8 cellular contexts compared by ENCODE assay signal in the genomic region with DNA sequence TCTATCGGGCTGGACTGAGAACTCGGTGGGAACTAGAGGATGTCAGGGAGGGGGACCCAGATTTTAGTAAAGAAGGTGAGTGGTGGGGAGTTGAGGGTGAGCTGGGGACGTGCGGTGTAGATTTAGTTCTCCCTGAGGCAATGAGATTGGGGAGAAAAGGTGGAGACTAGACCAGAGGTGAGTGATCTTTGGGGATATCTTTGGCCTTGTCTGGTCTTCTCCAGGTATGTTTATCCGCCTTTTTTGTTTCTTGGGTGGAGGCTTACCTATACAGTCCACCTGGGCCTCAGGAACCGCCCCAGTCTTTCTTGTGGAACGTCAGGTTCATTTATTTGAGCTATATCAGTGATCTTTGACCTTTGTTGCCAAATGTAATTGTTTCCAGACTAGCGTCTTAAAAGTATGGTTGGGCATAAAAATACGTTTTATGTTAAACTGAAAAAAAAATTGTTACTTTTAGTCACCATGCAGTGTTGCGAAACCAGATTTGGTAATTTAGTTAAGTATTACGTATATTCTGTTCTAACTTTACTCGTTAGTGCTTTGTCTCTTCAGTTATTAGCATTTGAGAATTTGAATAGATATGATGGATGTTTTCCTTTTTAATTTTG. TPM values are rescaled to one million over a fixed set of nuclear protein-coding genes. Genes with fewer than 3 reads are reported as not detected.
DNase-seq lines count a peak whose midpoint lies in the region; ATAC-seq and TF ChIP-seq lines count a peak whose summit lies in the region.

No MANE protein-coding gene starts in this region.

- peaks cover 6% of the 10 kb centered on the region for H3K4me1 Mint-ChIP-seq in nephron

- peaks cover 0 to 2% of the 10 kb centered on the region in 2 donors for H3K4me1 ChIP-seq in esophagus (ENCODE audit: control insufficient read depth in 2 of 2, insufficient read depth in 2 of 2, low read length in 1 of 2)

- DNase-seq in Right ventricle myocardium inferior (ENCODE audit: missing footprints) (no peak), cardiac septum (ENCODE audit: low spot score) (no peak), RWPE1 (ENCODE audit: low spot score) (peak; percentile 59), ACHN (no peak), NCI-H82 treated with DMSO at 0.1 percent for 48 hours (lab: John Stamatoyannopoulos, UW; ENCODE audit: unreplicated experiment) (no peak)
- no peak for DNase-seq in activated CD8-positive, alpha-beta memory T cell treated with anti-CD3 and anti-CD28 coated beads, Interleukin-2, amount 50 U/mL, for 48 hours

- H3K9me3 Mint-ChIP-seq in nephron: no peaks in the 10 kb centered on the region

- WGBS in esophagus, 2 donors: 4 to 7% methylated on average over 12 of the region's 12 CpGs

- TF ChIP-seq CTCF in RWPE1 (conservative IDR thresholded peaks at IDR 0.05; ENCODE audit: low read depth) (no peak), nephron (IDR thresholded peaks at IDR 0.05; ENCODE audit: unreplicated experiment in 3 of 3) (no peak)

- intact Hi-C loops in Right ventricle myocardium inferior (cut with DNase I) (loop anchor here (2.0 to 5.0 kb wide), 2 partner anchors 57 to 73 kb away; no protein-coding TSS in a partner anchor), cardiac septum (cut with DNase I) (loop anchor here (5.0 to 10.0 kb wide), 2 partner anchors 55 to 73 kb away; partner anchors contain the start of gene DCAF12)

- H3K36me3 ChIP-seq in esophagus (ENCODE audit: control insufficient read depth in 2 of 2, insufficient read depth in 2 of 2, low read length in 1 of 2): peaks cover 0 to 3% of the 10 kb centered on the region in 2 donors

- ATAC-seq in Right ventricle myocardium inferior: peak; percentile 1

- no peaks in the 10 kb centered on the region for H3K9me3 ChIP-seq in esophagus (ENCODE audit: control insufficient read depth in 2 of 2, insufficient read depth in 1 of 2, low read depth in 1 of 2, low read length in 1 of 2)

- H3K27ac Mint-ChIP-seq in nephron: peak overlapping the region; percentile 89 to 95 (median 95)

- CTCF ChIA-PET in RWPE1 (lab: Yijun Ruan, JAX): interaction anchor here (0.6 to 1.1 kb wide), 3 partner anchors 12 to 426 kb away, joined by 3 to 11 read pairs (median 5); no protein-coding TSS in a partner anchor

- peaks cover 16% of the 10 kb centered on the region for H3K36me3 Mint-ChIP-seq in nephron (ENCODE audit: low read depth)

- peak overlapping the region; percentile 85 to 86 for H3K4me3 ChIP-seq in esophagus (ENCODE audit: low read depth in 1 of 2, low read length in 2 of 2)

- no peaks in the 10 kb centered on the region for H3K27me3 Mint-ChIP-seq in nephron (ENCODE audit: low read depth)

- POLR2A ChIA-PET in RWPE1 (lab: Yijun Ruan, JAX; ENCODE audit: low non-redundant PET): interaction anchor here (0.7 kb wide), 1 partner anchor 36 kb away, joined by 3 read pairs; no protein-coding TSS in a partner anchor

- in situ Hi-C loops in ACHN (cut with HindIII; ENCODE audit: low pct_ligation_motif_present, low pct_unique_long_range_greater_than_20kb, low sequenced_read_pairs): no loop called here

- peak overlapping the region; percentile 92 to 98 (median 95) for H3K4me3 Mint-ChIP-seq in nephron

- H3K27ac ChIP-seq in RWPE1 (peak overlapping the region; percentile 94), esophagus (ENCODE audit: low read depth in 2 of 2, low read length in 1 of 2) (peak overlapping the region; percentile 96 to 97)

- no peaks in the 10 kb centered on the region for H3K27me3 ChIP-seq in esophagus (ENCODE audit: control insufficient read depth in 1 of 2, insufficient read depth in 2 of 2, low read length in 2 of 2)

RNA-seq across cellular contexts. Expression of gene UBAP1, which starts 0.8 kb away (rescaled TPM):
- total RNA-seq in Right ventricle myocardium inferior: 48.9 TPM
- total RNA-seq in cardiac septum: 40.6 TPM
- 10 to 100 TPM; 58.2 to 59.6 TPM for polyA plus RNA-seq in esophagus

RNA-seq across cellular contexts. Expression of gene DCAF12, which starts 53.1 kb away (rescaled TPM):
- 17.6 TPM for total RNA-seq in Right ventricle myocardium inferior
- 15.7 TPM for total RNA-seq in cardiac septum
- polyA plus RNA-seq in esophagus: 10 to 100 TPM; 19.6 to 22.8 TPM
